ENCODE assay signal across 9 cellular contexts in genomic region chr4:151408380-151408629, GRCh38. TPM values are rescaled to one million over a fixed set of nuclear protein-coding genes. Genes with fewer than 3 reads are reported as not detected.
A peak's percentile ranks its signal among the peaks of the same experiment; 100 is the strongest.
DNase-seq lines count a peak whose midpoint lies in the region; ATAC-seq, FAIRE-seq and TF ChIP-seq lines count a peak whose summit lies in the region.
"Had no signal": no experiment of that assay in that cellular context is flagged by ENCODE, and none has a peak within 500 bp of the region (broad histone marks: within the 10 kb centered on the region; RNA-seq: fewer than 3 reads in every experiment).

No MANE protein-coding gene starts in this region.

- H3K4me3 ChIP-seq in SJCRH30 = peak overlapping the region; percentile 78
- peak overlapping the region; percentile 24 to 83 for H3K4me3 ChIP-seq in small intestine (ENCODE audit: low read depth in 1 of 2, low read length in 2 of 2)

- H3K36me3 Mint-ChIP-seq in activated T-cell treated with anti-CD3 and anti-CD28 coated beads, Interleukin-2, amount 50 U/mL, for 4 hours (ENCODE audit: insufficient read depth) = no peaks in the 10 kb centered on the region
- peaks cover 6% of the 10 kb centered on the region for H3K36me3 Mint-ChIP-seq in glutamatergic neuron (ENCODE audit: unreplicated experiment)

- intact Hi-C loops in posterior vena cava (cut with DNase I) = no loop called here

- ATAC-seq in activated T-cell treated with anti-CD3 and anti-CD28 coated beads, Interleukin-2, amount 50 U/mL, for 4 hours = peak in 1 of 2 donors; percentile 20
- ATAC-seq in HG02642 (IDR thresholded peaks at IDR 0.05; ENCODE audit: poor library complexity, unreplicated experiment) = no peak

- H3K9me3 Mint-ChIP-seq in activated T-cell treated with anti-CD3 and anti-CD28 coated beads, Interleukin-2, amount 50 U/mL, for 4 hours = no peaks in the 10 kb centered on the region
- H3K9me3 Mint-ChIP-seq in glutamatergic neuron (ENCODE audit: unreplicated experiment) = no peaks in the 10 kb centered on the region

- peaks cover 23% of the 10 kb centered on the region for H3K4me1 Mint-ChIP-seq in activated T-cell treated with anti-CD3 and anti-CD28 coated beads, Interleukin-2, amount 50 U/mL, for 4 hours (ENCODE audit: low read depth)
- H3K4me1 Mint-ChIP-seq in glutamatergic neuron (ENCODE audit: low read depth, unreplicated experiment) = peaks cover 11% of the 10 kb centered on the region

- peak overlapping the region; percentile 85 for H3K4me3 Mint-ChIP-seq in activated T-cell treated with anti-CD3 and anti-CD28 coated beads, Interleukin-2, amount 50 U/mL, for 4 hours
- peak overlapping the region; percentile 80 for H3K4me3 Mint-ChIP-seq in glutamatergic neuron (ENCODE audit: unreplicated experiment)

- WGBS in small intestine, 3 donors = 1 to 4% (median 4%) methylated on average over 8 of the region's 8 CpGs

- H3K27ac ChIP-seq in SJCRH30 = peak overlapping the region; percentile 24; the same call in 1 of the 2 replicates
- peak overlapping the region; percentile 71 to 77 for H3K27ac ChIP-seq in small intestine (ENCODE audit: low read depth in 1 of 2, low read length in 1 of 2)

- DNase-seq in activated T-cell treated with anti-CD3 and anti-CD28 coated beads, Interleukin-2, amount 50 U/mL, for 4 hours = no peak
- no peak for DNase-seq in activated T-cell treated with anti-CD3 and anti-CD28 coated beads for 4 hours
- DNase-seq in SJCRH30 = no peak
- DNase-seq in glutamatergic neuron = no peak
- no peak for DNase-seq in small intestine
- no peak for DNase-seq in mucosa of gallbladder (ENCODE audit: low spot score)
- DNase-seq in posterior vena cava (ENCODE audit: low spot score) = no peak

- H3K27me3 ChIP-seq in SJCRH30 = no peaks in the 10 kb centered on the region
- no peaks in the 10 kb centered on the region for H3K27me3 ChIP-seq in small intestine (ENCODE audit: control insufficient read depth in 2 of 2, insufficient read depth in 2 of 2, low read length in 2 of 2)

- H3K27ac Mint-ChIP-seq in glutamatergic neuron (ENCODE audit: unreplicated experiment) = no peak overlapping the region

- H3K4me1 ChIP-seq in SJCRH30 (0 out of 2 replicates have a peak, but pooled peaks cover 5% of the 10 kb centered on the region), small intestine (ENCODE audit: control insufficient read depth in 2 of 2, insufficient read depth in 1 of 2, low read depth in 1 of 2, low read length in 1 of 2) (no peaks in the 10 kb centered on the region)

- peaks cover 12% of the 10 kb centered on the region for H3K27me3 Mint-ChIP-seq in activated T-cell treated with anti-CD3 and anti-CD28 coated beads, Interleukin-2, amount 50 U/mL, for 4 hours (ENCODE audit: low read depth)
- peaks cover 8% of the 10 kb centered on the region for H3K27me3 Mint-ChIP-seq in glutamatergic neuron (ENCODE audit: unreplicated experiment)

- H3K36me3 ChIP-seq in SJCRH30 (no peaks in the 10 kb centered on the region), small intestine (ENCODE audit: control insufficient read depth in 2 of 2, insufficient read depth in 2 of 2, low read length in 2 of 2) (no peaks in the 10 kb centered on the region)

- no peak for FAIRE-seq in small intestine (lab: Jason Lieb, UNC)
- FAIRE-seq: colon had no signal

- no peaks in the 10 kb centered on the region for H3K9me3 ChIP-seq in SJCRH30 (replicated peaks)
- no peaks in the 10 kb centered on the region for H3K9me3 ChIP-seq in small intestine (ENCODE audit: control insufficient read depth, low read depth)

- TF ChIP-seq CTCF in glutamatergic neuron (IDR thresholded peaks at IDR 0.05; ENCODE audit: partially characterized antibody, unreplicated experiment) = no peak

RNA-seq across cellular contexts. Expression of gene FHIP1A, which starts 0.7 kb away (rescaled TPM):
- under 1 TPM; 0.08 to 0.15 (median 0.11) TPM for total RNA-seq in activated T-cell treated with anti-CD3 and anti-CD28 coated beads, Interleukin-2, amount 50 U/mL, for 4 hours
- 2.1 and 2.7 TPM in 2 replicates for total RNA-seq in SJCRH30 (2014; rRNA removed; shearing (Covaris generic))
- 2.4 TPM for total RNA-seq in glutamatergic neuron (ENCODE audit: unreplicated experiment)
- 1 to 10 TPM in 1 of 3 donors, under 1 TPM in 2; 0.67 to 2.3 (median 0.81) TPM for polyA plus RNA-seq in small intestine
- 17.7 TPM for total RNA-seq in mucosa of gallbladder
- 1 to 10 TPM in 1 of 2 donors, under 1 TPM in 1; 0.88 to 1.2 TPM for total RNA-seq in posterior vena cava
